Comparison of ENCODE assay signal across 16 cellular contexts in genomic region chr18:61732854-61733253, GRCh38.
A peak's percentile ranks its signal among the peaks of the same experiment; 100 is the strongest.
DNase-seq lines count a peak whose midpoint lies in the region; ATAC-seq and TF ChIP-seq lines count a peak whose summit lies in the region.
"Had no signal": no experiment of that assay in that cellular context is flagged by ENCODE, and none has a peak within 500 bp of the region (broad histone marks: within the 10 kb centered on the region; RNA-seq: fewer than 3 reads in every experiment).

No MANE protein-coding gene starts in this region.

- H3K36me3 Mint-ChIP-seq in CD8-positive, alpha-beta memory T cell, result no peaks in the 10 kb centered on the region
- H3K36me3 Mint-ChIP-seq: activated naive CD4-positive, alpha-beta T cell treated with anti-CD3 and anti-CD28 coated beads, Interleukin-2, amount 50 U/mL, for 24 hours; natural killer cell had no signal

- H3K27ac ChIP-seq in AG04450 (ENCODE audit: low read depth, low read length) (peak overlapping the region; percentile 89), dorsolateral prefrontal cortex (peak overlapping the region in 45 of 59 donors; percentile 7 to 88 (median 66)), layer of hippocampus (ENCODE audit: low read depth, low read length) (peak overlapping the region; percentile 67), stomach (peak overlapping the region; percentile 23 to 81 (median 68))
- H3K27ac ChIP-seq in CD8-positive, alpha-beta memory T cell (ENCODE audit: low read depth, low read length), result no peak overlapping the region
- H3K27ac ChIP-seq: A549 had no signal

- CTCF ChIA-PET in AG04450 (lab: Charles Lee), result interaction anchor here (0.7 kb wide), 1 partner anchor 151 kb away, joined by 4 read pairs; no protein-coding TSS in a partner anchor
- CTCF ChIA-PET in CD8-positive, alpha-beta memory T cell (lab: Charles Lee), result no interaction called here

- no peaks in the 10 kb centered on the region for H3K27me3 ChIP-seq in AG04450 (ENCODE audit: control insufficient read depth, insufficient read depth, low read length)
- H3K27me3 ChIP-seq in dorsolateral prefrontal cortex, result peaks cover 0 to 3% (median 0%) of the 10 kb centered on the region in 45 donors
- no peaks in the 10 kb centered on the region for H3K27me3 ChIP-seq in layer of hippocampus (ENCODE audit: control insufficient read depth, insufficient read depth, low read length)
- H3K27me3 ChIP-seq in stomach, result no peaks in the 10 kb centered on the region
- no peaks in the 10 kb centered on the region for H3K27me3 ChIP-seq in CD8-positive, alpha-beta memory T cell (ENCODE audit: insufficient read depth, low read length, poor library complexity, severe bottlenecking)

- peaks cover 27 to 43% (median 38%) of the 10 kb centered on the region in 4 donors for H3K4me1 ChIP-seq in stomach
- no peaks in the 10 kb centered on the region for H3K4me1 ChIP-seq in CD8-positive, alpha-beta memory T cell (ENCODE audit: insufficient read depth, low read length)
- H3K4me1 ChIP-seq: A549 had no signal

- H3K9me3 ChIP-seq in AG04450 (ENCODE audit: control insufficient read depth, insufficient read depth, low read length) (no peaks in the 10 kb centered on the region), stomach (no peaks in the 10 kb centered on the region)
- H3K9me3 ChIP-seq in CD8-positive, alpha-beta memory T cell (ENCODE audit: low read length), result no peaks in the 10 kb centered on the region
- H3K9me3 ChIP-seq: A549 had no signal

- no peak for DNase-seq in AG04450 (ENCODE audit: low read depth, low spot score)
- DNase-seq in dorsolateral prefrontal cortex, result no peak
- no peak for DNase-seq in stomach
- no peak for DNase-seq in activated CD8-positive, alpha-beta memory T cell treated with anti-CD3 and anti-CD28 coated beads for 24 hours
- DNase-seq in CD8-positive, alpha-beta memory T cell, result no peak
- DNase-seq in effector CD4-positive, alpha-beta T cell, result no peak
- DNase-seq: activated CD8-positive, alpha-beta memory T cell treated with anti-CD3 and anti-CD28 coated beads, Interleukin-2, amount 50 U/mL, for 48 hours; central memory CD4-positive, alpha-beta T cell; Kasumi-1; natural killer cell; NCI-H1417; SHP77 treated with DMSO at 0.1 percent for 48 hours had no signal

- intact Hi-C loops in dorsolateral prefrontal cortex (cut with DNase I) (no loop called here), stomach (cut with DNase I; ENCODE audit: low total_unique reads) (no loop called here)

- H3K9me3 Mint-ChIP-seq in CD8-positive, alpha-beta memory T cell, result no peaks in the 10 kb centered on the region
- H3K9me3 Mint-ChIP-seq: activated naive CD4-positive, alpha-beta T cell treated with anti-CD3 and anti-CD28 coated beads, Interleukin-2, amount 50 U/mL, for 24 hours; natural killer cell had no signal

- H3K4me3 ChIP-seq in AG04450 (ENCODE audit: low read depth, low read length) (no peak overlapping the region), dorsolateral prefrontal cortex (no peak overlapping the region), stomach (no peak overlapping the region)
- H3K4me3 ChIP-seq in CD8-positive, alpha-beta memory T cell (ENCODE audit: low read length), result no peak overlapping the region
- H3K4me3 ChIP-seq: A549 had no signal

- whole genome bisulfite sequencing in stomach, 5 donors, result 59 to 71% (median 65%) methylated on average over 4 of the region's 4 CpGs

- no peak overlapping the region for H3K4me3 Mint-ChIP-seq in CD8-positive, alpha-beta memory T cell
- H3K4me3 Mint-ChIP-seq: activated naive CD4-positive, alpha-beta T cell treated with anti-CD3 and anti-CD28 coated beads, Interleukin-2, amount 50 U/mL, for 24 hours; natural killer cell had no signal

- ATAC-seq in GM21515 (IDR thresholded peaks at IDR 0.05; ENCODE audit: unreplicated experiment), result no peak
- ATAC-seq: A549, natural killer cell had no signal

- no peak for TF ChIP-seq POLR2A in stomach (IDR thresholded peaks at IDR 0.05)

- TF ChIP-seq CTCF in AG04450 (IDR thresholded peaks at IDR 0.05; ENCODE audit: low read depth, low read length) (no peak), dorsolateral prefrontal cortex (IDR thresholded peaks at IDR 0.05 in 54 of 56, conservative IDR thresholded peaks at IDR 0.05 in 2 of 56; ENCODE audit: low read depth in 1 of 56, partially characterized antibody in 56 of 56) (no peak), stomach (IDR thresholded peaks at IDR 0.05) (no peak)

- H3K4me1 Mint-ChIP-seq in CD8-positive, alpha-beta memory T cell, result no peaks in the 10 kb centered on the region
- H3K4me1 Mint-ChIP-seq: activated naive CD4-positive, alpha-beta T cell treated with anti-CD3 and anti-CD28 coated beads, Interleukin-2, amount 50 U/mL, for 24 hours; natural killer cell had no signal

- TF ChIP-seq EP300 in stomach (IDR thresholded peaks at IDR 0.05), result no peak

- peaks cover 9 to 27% of the 10 kb centered on the region in 2 donors for H3K27me3 Mint-ChIP-seq in CD8-positive, alpha-beta memory T cell

- no peaks in the 10 kb centered on the region for H3K36me3 ChIP-seq in stomach
- H3K36me3 ChIP-seq in CD8-positive, alpha-beta memory T cell (ENCODE audit: insufficient read depth, low read length), result no peaks in the 10 kb centered on the region

- POLR2A ChIA-PET in AG04450 (lab: Yijun Ruan, JAX), result no interaction called here
- POLR2A ChIA-PET in CD8-positive, alpha-beta memory T cell (lab: Charles Lee), result no interaction called here

- no peak overlapping the region for H3K27ac Mint-ChIP-seq in CD8-positive, alpha-beta memory T cell
- H3K27ac Mint-ChIP-seq: activated naive CD4-positive, alpha-beta T cell treated with anti-CD3 and anti-CD28 coated beads, Interleukin-2, amount 50 U/mL, for 24 hours; natural killer cell had no signal
